37 cellular contexts compared by ENCODE assay signal in the genomic region with DNA sequence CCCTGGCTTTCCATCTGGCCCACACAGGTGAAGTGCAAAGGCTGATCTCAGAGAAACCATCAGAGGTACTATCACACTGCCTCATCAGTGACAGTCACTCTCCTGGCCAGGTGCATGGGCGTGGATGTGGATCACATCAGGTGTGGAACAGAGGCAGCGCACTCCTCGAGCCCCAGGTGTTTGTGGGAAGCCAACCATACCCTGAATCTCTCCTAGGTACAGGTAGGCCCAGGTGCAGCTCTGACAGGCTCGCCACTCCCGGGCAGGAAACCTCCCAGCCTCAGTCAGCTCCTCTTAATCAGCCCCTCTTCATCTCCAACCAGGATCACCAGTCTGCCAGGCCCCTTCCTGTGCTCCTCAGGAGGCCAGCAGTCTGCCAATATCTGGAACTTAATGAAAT. TPM values are rescaled to one million over a fixed set of nuclear protein-coding genes. Genes with fewer than 3 reads are reported as not detected.
"Had no signal": no experiment of that assay in that cellular context is flagged by ENCODE, and none has a peak within 500 bp of the region (broad histone marks: within the 10 kb centered on the region; RNA-seq: fewer than 3 reads in every experiment).

No MANE protein-coding gene starts in this region.

- H3K9me3 Mint-ChIP-seq: activated CD4-positive, alpha-beta T cell treated with anti-CD3 and anti-CD28 coated beads, Interleukin-2, amount 10 ng/mL, durations not matched to agents 24 days and 14 days; activated CD8-positive, alpha-beta T cell treated with anti-CD3 and anti-CD28 coated beads for 36 hours; activated naive CD4-positive, alpha-beta T cell treated with anti-CD3 and anti-CD28 coated beads for 36 hours; activated naive CD4-positive, alpha-beta T cell treated with anti-CD3 and anti-CD28 coated beads, Interleukin-2, amount 50 U/mL, for 72 hours; activated T-cell treated with anti-CD3 and anti-CD28 coated beads, Interleukin-2, amount 50 U/mL, for 72 hours; activated T-helper 17 cell treated with anti-CD3 and anti-CD28 coated beads, Interleukin-2, amount 50 U/mL, for 72 hours; T-helper 1 cell treated with Interleukin-12 subunit alpha and Interleukin-12 subunit beta and Interleukin-4 antibody, amounts not matched to agents 30 μg/mL and 1 μg/mL, for 36 hours; T-helper 2 cell treated with Interferon-gamma antibody and Interleukin-4, amounts not matched to agents 5 μg/mL and 100 μg/mL, for 36 hours had no signal

- H3K4me3 Mint-ChIP-seq: activated CD4-positive, alpha-beta T cell treated with anti-CD3 and anti-CD28 coated beads, Interleukin-2, amount 10 ng/mL, durations not matched to agents 24 days and 14 days; activated CD8-positive, alpha-beta T cell treated with anti-CD3 and anti-CD28 coated beads for 36 hours; activated naive CD4-positive, alpha-beta T cell treated with anti-CD3 and anti-CD28 coated beads for 36 hours; activated T-cell treated with anti-CD3 and anti-CD28 coated beads, Interleukin-2, amount 50 U/mL, for 72 hours; activated T-helper 17 cell treated with anti-CD3 and anti-CD28 coated beads, Interleukin-2, amount 50 U/mL, for 72 hours; T-helper 1 cell treated with Interleukin-12 subunit alpha and Interleukin-12 subunit beta and Interleukin-4 antibody, amounts not matched to agents 30 μg/mL and 1 μg/mL, for 36 hours; T-helper 2 cell treated with Interferon-gamma antibody and Interleukin-4, amounts not matched to agents 5 μg/mL and 100 μg/mL, for 36 hours had no signal

- H3K36me3 Mint-ChIP-seq: activated naive CD4-positive, alpha-beta T cell treated with anti-CD3 and anti-CD28 coated beads, Interleukin-2, amount 50 U/mL, for 72 hours had no signal

- H3K36me3 ChIP-seq: adrenal gland, breast epithelium, Peyer's patch, SJSA1 had no signal

- H3K4me1 ChIP-seq: breast epithelium had no signal

- H3K27ac ChIP-seq: adrenal gland, body of pancreas, breast epithelium, Peyer's patch, SJSA1 had no signal

- H3K27me3 ChIP-seq: body of pancreas, Peyer's patch had no signal

- DNase-seq: activated CD4-positive, alpha-beta T cell treated with anti-CD3 and anti-CD28 coated beads, Interleukin-2, amount 10 ng/mL, durations not matched to agents 24 days and 14 days; activated CD4-positive, alpha-beta T cell treated with anti-CD3 and anti-CD28 coated beads, Interleukin-2, amount 50 U/mL, for 4 hours; activated CD8-positive, alpha-beta T cell treated with anti-CD3 and anti-CD28 coated beads for 36 hours; activated gamma-delta T cell treated with Interleukin-2 at 50 U/mL for 16 hours; activated naive CD4-positive, alpha-beta T cell treated with anti-CD3 and anti-CD28 coated beads for 36 hours; activated T-cell treated with anti-CD3 and anti-CD28 coated beads, Interleukin-2, amount 50 U/mL, for 1 hour; activated T-cell treated with anti-CD3 and anti-CD28 coated beads, Interleukin-2, amount 50 U/mL, for 72 hours; adrenal gland; body of pancreas; NCI-H1092 treated with DMSO at 0.1 percent for 48 hours; NCI-H1417; NCI-H146; NCI-H187; NCI-H2081 treated with DMSO at 0.1 percent for 48 hours; NCI-H2171; NCI-H2227 treated with DMSO at 0.1 percent for 48 hours; NCI-H446; NCI-H524; NCI-H69; NCI-H82; NK-92 treated with Interleukin-12 subunit alpha and Interleukin-12 subunit beta, amount 100 ng/mL, for 24 hours; PC-3; Peyer's patch; RPMI8226; SHP77 treated with DMSO at 0.1 percent for 48 hours; SK-N-SH had no signal

- H3K4me3 ChIP-seq: adrenal gland, body of pancreas, breast epithelium, K562, Peyer's patch, SJSA1 had no signal

- H3K9me3 ChIP-seq: adrenal gland, body of pancreas, breast epithelium, Peyer's patch, SJSA1, SK-N-SH had no signal

- H3K27ac Mint-ChIP-seq: activated CD4-positive, alpha-beta T cell treated with anti-CD3 and anti-CD28 coated beads, Interleukin-2, amount 10 ng/mL, durations not matched to agents 24 days and 14 days; activated CD8-positive, alpha-beta T cell treated with anti-CD3 and anti-CD28 coated beads for 36 hours; activated naive CD4-positive, alpha-beta T cell treated with anti-CD3 and anti-CD28 coated beads for 36 hours; activated naive CD4-positive, alpha-beta T cell treated with anti-CD3 and anti-CD28 coated beads, Interleukin-2, amount 50 U/mL, for 72 hours; activated T-cell treated with anti-CD3 and anti-CD28 coated beads, Interleukin-2, amount 50 U/mL, for 72 hours; T-helper 1 cell treated with Interleukin-12 subunit alpha and Interleukin-12 subunit beta and Interleukin-4 antibody, amounts not matched to agents 30 μg/mL and 1 μg/mL, for 36 hours; T-helper 2 cell treated with Interferon-gamma antibody and Interleukin-4, amounts not matched to agents 5 μg/mL and 100 μg/mL, for 36 hours had no signal

- H3K9ac ChIP-seq: SK-N-SH had no signal

- H3K4me1 Mint-ChIP-seq: activated T-helper 17 cell treated with anti-CD3 and anti-CD28 coated beads, Interleukin-2, amount 50 U/mL, for 72 hours had no signal

- H3K4me2 ChIP-seq: SK-N-SH had no signal

RNA-seq across cellular contexts. Expression of a gene that starts 31.7 kb away (rescaled TPM):
- total RNA-seq: activated CD4-positive, alpha-beta T cell treated with anti-CD3 and anti-CD28 coated beads, Interleukin-2, amount 10 ng/mL, durations not matched to agents 24 days and 14 days; activated CD8-positive, alpha-beta memory T cell treated with anti-CD3 and anti-CD28 coated beads for 36 hours; activated CD8-positive, alpha-beta T cell treated with anti-CD3 and anti-CD28 coated beads for 36 hours; activated naive CD4-positive, alpha-beta T cell treated with anti-CD3 and anti-CD28 coated beads for 36 hours; activated naive CD4-positive, alpha-beta T cell treated with anti-CD3 and anti-CD28 coated beads, Interleukin-2, amount 50 U/mL, for 72 hours; activated T-cell treated with anti-CD3 and anti-CD28 coated beads, Interleukin-2, amount 50 U/mL, for 72 hours; activated T-helper 17 cell treated with anti-CD3 and anti-CD28 coated beads, Interleukin-2, amount 50 U/mL, for 72 hours; adrenal gland; astrocyte; body of pancreas; breast epithelium; cardiac septum; K562; M059J; PC-3; Peyer's patch; SJSA1 had no signal

RNA-seq across cellular contexts. Expression of a gene that starts 51.6 kb away (rescaled TPM):
- total RNA-seq: activated CD4-positive, alpha-beta T cell treated with anti-CD3 and anti-CD28 coated beads, Interleukin-2, amount 10 ng/mL, durations not matched to agents 24 days and 14 days; activated CD8-positive, alpha-beta memory T cell treated with anti-CD3 and anti-CD28 coated beads for 36 hours; activated CD8-positive, alpha-beta T cell treated with anti-CD3 and anti-CD28 coated beads for 36 hours; activated naive CD4-positive, alpha-beta T cell treated with anti-CD3 and anti-CD28 coated beads for 36 hours; activated naive CD4-positive, alpha-beta T cell treated with anti-CD3 and anti-CD28 coated beads, Interleukin-2, amount 50 U/mL, for 72 hours; activated T-cell treated with anti-CD3 and anti-CD28 coated beads, Interleukin-2, amount 50 U/mL, for 72 hours; activated T-helper 17 cell treated with anti-CD3 and anti-CD28 coated beads, Interleukin-2, amount 50 U/mL, for 72 hours; K562 had no signal
